23 cellular contexts compared by ENCODE assay signal in the genomic region with DNA sequence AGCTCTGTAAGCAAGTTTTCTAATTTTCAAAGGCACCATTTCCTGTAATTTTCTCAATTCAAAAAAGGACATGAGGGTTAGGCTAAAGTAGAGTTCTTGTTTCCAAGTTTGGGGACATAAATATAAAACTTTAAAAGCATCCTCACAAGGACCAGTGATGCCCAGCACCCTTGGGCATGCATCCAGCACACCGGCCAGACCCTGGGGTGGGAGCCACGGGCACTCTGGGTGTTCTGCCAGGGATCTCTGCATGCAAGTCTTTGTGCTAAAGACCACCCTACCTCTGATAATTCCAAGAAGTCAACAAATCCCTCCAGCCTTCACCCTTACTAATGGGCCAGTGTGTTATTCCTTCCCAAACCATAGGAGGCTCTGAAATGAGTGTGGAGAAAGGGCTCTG.
"Had no signal": no experiment of that assay in that cellular context is flagged by ENCODE, and none has a peak within 500 bp of the region (broad histone marks: within the 10 kb centered on the region; RNA-seq: fewer than 3 reads in every experiment).

No MANE protein-coding gene starts in this region.

- H3K4me1 ChIP-seq: transverse colon had no signal

- H3K4me3 ChIP-seq: adrenal gland, coronary artery, gastroesophageal sphincter, lower lobe of right lung, mucosa of descending colon, suprapubic skin, transverse colon, uterus had no signal

- H3K36me3 Mint-ChIP-seq: activated CD8-positive, alpha-beta memory T cell treated with anti-CD3 and anti-CD28 coated beads, Interleukin-2, amount 10 ng/mL, durations not matched to agents 7 days and 5 days; activated naive CD4-positive, alpha-beta T cell treated with anti-CD3 and anti-CD28 coated beads, Interleukin-2, amount 50 U/mL, for 24 hours had no signal

- DNase-seq: activated CD4-positive, alpha-beta T cell treated with anti-CD3 and anti-CD28 coated beads, Interleukin-2, amount 50 U/mL, for 48 hours; activated CD8-positive, alpha-beta memory T cell treated with anti-CD3 and anti-CD28 coated beads, Interleukin-2, amount 10 ng/mL, durations not matched to agents 7 days and 5 days; activated gamma-delta T cell treated with Interleukin-2 at 50 U/mL for 16 hours; kidney; mesendoderm; mucosa of descending colon; naive B cell; stimulated activated CD4-positive, alpha-beta T cell treated with anti-CD3 and anti-CD28 coated beads, Interleukin-4, amount 100 ng/mL, for 4 hours; T-helper 9 cell; transverse colon; uterus had no signal

- H3K27me3 Mint-ChIP-seq: activated CD8-positive, alpha-beta memory T cell treated with anti-CD3 and anti-CD28 coated beads, Interleukin-2, amount 10 ng/mL, durations not matched to agents 7 days and 5 days; activated naive CD4-positive, alpha-beta T cell treated with anti-CD3 and anti-CD28 coated beads, Interleukin-2, amount 50 U/mL, for 24 hours; central memory CD8-positive, alpha-beta T cell; naive B cell; stimulated activated naive CD8-positive, alpha-beta T cell treated with anti-CD3 and anti-CD28 coated beads, Interleukin-15, Interleukin-2, amounts not matched to agents 100 ng/mL and 50 ng/mL, for 24 hours; T-cell had no signal

- H3K27ac ChIP-seq: adrenal gland, coronary artery, epithelial cell of prostate, gastroesophageal sphincter, lower lobe of right lung, suprapubic skin, transverse colon, uterus had no signal

- H3K9me3 ChIP-seq: adrenal gland, gastroesophageal sphincter, lower lobe of right lung, mucosa of descending colon, suprapubic skin, transverse colon, uterus had no signal

- H3K27ac Mint-ChIP-seq: activated CD8-positive, alpha-beta memory T cell treated with anti-CD3 and anti-CD28 coated beads, Interleukin-2, amount 10 ng/mL, durations not matched to agents 7 days and 5 days; stimulated activated naive CD8-positive, alpha-beta T cell treated with anti-CD3 and anti-CD28 coated beads, Interleukin-15, Interleukin-2, amounts not matched to agents 100 ng/mL and 50 ng/mL, for 24 hours had no signal

- H3K4me3 Mint-ChIP-seq: activated CD8-positive, alpha-beta memory T cell treated with anti-CD3 and anti-CD28 coated beads, Interleukin-2, amount 10 ng/mL, durations not matched to agents 7 days and 5 days; activated naive CD4-positive, alpha-beta T cell treated with anti-CD3 and anti-CD28 coated beads, Interleukin-2, amount 50 U/mL, for 24 hours; central memory CD8-positive, alpha-beta T cell; naive B cell; stimulated activated naive CD8-positive, alpha-beta T cell treated with anti-CD3 and anti-CD28 coated beads, Interleukin-15, Interleukin-2, amounts not matched to agents 100 ng/mL and 50 ng/mL, for 24 hours; T-cell had no signal

- H3K9me3 Mint-ChIP-seq: activated naive CD4-positive, alpha-beta T cell treated with anti-CD3 and anti-CD28 coated beads, Interleukin-2, amount 50 U/mL, for 24 hours; central memory CD8-positive, alpha-beta T cell; stimulated activated naive CD8-positive, alpha-beta T cell treated with anti-CD3 and anti-CD28 coated beads, Interleukin-15, Interleukin-2, amounts not matched to agents 100 ng/mL and 50 ng/mL, for 24 hours; T-cell had no signal

- H3K27me3 ChIP-seq: adrenal gland, gastroesophageal sphincter, suprapubic skin, transverse colon, uterus had no signal

- ATAC-seq: activated CD8-positive, alpha-beta memory T cell treated with anti-CD3 and anti-CD28 coated beads, Interleukin-2, amount 10 ng/mL, durations not matched to agents 7 days and 5 days; gastroesophageal sphincter; left lobe of liver; lower lobe of right lung; mucosa of descending colon; SK-N-SH treated with all-trans-retinoic acid at 6 μM for 48 hours; T-cell had no signal

- H3K36me3 ChIP-seq: adrenal gland, transverse colon, uterus had no signal
